In the genomic region with DNA sequence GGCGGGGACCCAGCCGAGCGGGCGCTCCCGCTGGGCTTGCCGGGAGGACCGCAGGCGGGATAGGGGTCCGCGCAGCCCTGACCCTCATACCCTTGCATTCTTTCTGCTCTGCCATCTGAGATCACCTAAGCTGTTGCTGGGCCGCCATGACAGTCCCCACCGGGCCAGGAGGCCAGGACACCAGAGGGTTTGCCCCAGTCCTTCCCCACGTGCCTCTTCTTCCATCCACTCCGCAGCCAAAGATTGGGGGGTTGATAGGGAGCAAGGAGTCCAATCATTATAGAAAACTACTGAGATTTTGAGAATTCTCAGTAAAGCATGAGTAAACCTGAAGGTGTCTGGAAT, we compare ENCODE assay signal across 8 cellular contexts. TPM values are rescaled to one million over a fixed set of nuclear protein-coding genes. Genes with fewer than 3 reads are reported as not detected.
DNase-seq lines count a peak whose midpoint lies in the region; ATAC-seq and TF ChIP-seq lines count a peak whose summit lies in the region.

No MANE protein-coding gene starts in this region.

- H2AFZ ChIP-seq in hepatocyte, result peak overlapping the region; percentile 75

- DNase-seq in SK-MEL-5 (ENCODE audit: low read depth, low spot score) (peak; percentile 23), hepatocyte (ENCODE audit: low spot score) (no peak), lower leg skin (ENCODE audit: low spot score in 2 of 2) (no peak), NCI-H526 treated with DMSO at 0.1 percent for 48 hours (lab: John Stamatoyannopoulos, UW) (no peak)
- DNase-seq in activated CD4-positive, alpha-beta T cell treated with anti-CD3 and anti-CD28 coated beads, Interleukin-2, amount 50 U/mL, for 48 hours, result no peak

- POLR2A ChIA-PET in HEK293 (lab: Yijun Ruan, JAX), result interaction anchor here (1.6 kb wide), 1 partner anchor 10 kb away, joined by 3 read pairs; no protein-coding TSS in a partner anchor

- no peaks in the 10 kb centered on the region for H3K79me2 ChIP-seq in hepatocyte

- H3K4me1 ChIP-seq in HEK293 (ENCODE audit: control insufficient read depth, insufficient read depth, low read length) (peaks cover 3% of the 10 kb centered on the region; the same call in 1 of the 2 replicates), hepatocyte (ENCODE audit: insufficient read depth) (no peaks in the 10 kb centered on the region), skeletal muscle satellite cell (ENCODE audit: control insufficient read depth, insufficient read depth, low read length) (peaks cover 30% of the 10 kb centered on the region)

- H3K27me3 ChIP-seq in hepatocyte (peaks cover 6% of the 10 kb centered on the region), skeletal muscle satellite cell (ENCODE audit: control insufficient read depth, insufficient read depth, low read length) (no peaks in the 10 kb centered on the region)

- CTCF ChIA-PET in HEK293 (lab: Yijun Ruan, JAX), result interaction anchor here (0.6 to 2.3 kb wide), 4 partner anchors 13 to 265 kb away, joined by 3 to 9 read pairs (median 4); no protein-coding TSS in a partner anchor

- no peak for TF ChIP-seq POLR2A in lower leg skin (IDR thresholded peaks at IDR 0.05)

- peak overlapping the region; percentile 66 for H3K4me3 ChIP-seq in HEK293 (ENCODE audit: low read depth, low read length)
- H3K4me3 ChIP-seq in hepatocyte, result peak overlapping the region; percentile 33
- peak overlapping the region; percentile 65 for H3K4me3 ChIP-seq in skeletal muscle satellite cell (ENCODE audit: low read length)
- no peak overlapping the region for H3K4me3 ChIP-seq in lower leg skin (ENCODE audit: low read depth, poor library complexity, severe bottlenecking)

- peak overlapping the region; percentile 92 for H3K4me2 ChIP-seq in hepatocyte
- H3K4me2 ChIP-seq in skeletal muscle satellite cell (ENCODE audit: low read length), result peak overlapping the region; percentile 84

- peak overlapping the region; percentile 79; the same call in 1 of the 2 replicates for H3K27ac ChIP-seq in HEK293 (ENCODE audit: extremely low read depth, low read depth, low read length)
- H3K27ac ChIP-seq in hepatocyte, result no peak overlapping the region

- 2% methylated on average over 14 of the region's 14 CpGs for WGBS in hepatocyte (ENCODE audit: low lambda C conversion rate, missing lambda C conversion rate)
- 6 to 8% methylated on average over 4 to 8 of the region's 14 CpGs for WGBS in lower leg skin, 2 donors

- no peaks in the 10 kb centered on the region for H4K20me1 ChIP-seq in hepatocyte (ENCODE audit: insufficient read depth, poor library complexity, severe bottlenecking)

- H3K9me3 ChIP-seq in HEK293 (ENCODE audit: control insufficient read depth, insufficient read depth, low read depth, low read length), result no peaks in the 10 kb centered on the region
- H3K9me3 ChIP-seq in hepatocyte (ENCODE audit: low read depth), result no peaks in the 10 kb centered on the region
- no peaks in the 10 kb centered on the region for H3K9me3 ChIP-seq in skeletal muscle satellite cell (replicated peaks; ENCODE audit: low read length)

- no peak for ATAC-seq in HG03196 (IDR thresholded peaks at IDR 0.05; ENCODE audit: unreplicated experiment)

- in situ Hi-C loops in SK-MEL-5 (cut with HindIII; ENCODE audit: low pct_unique_long_range_greater_than_20kb, low sequenced_read_pairs), result no loop called here

- peak overlapping the region; percentile 30 for H3K9ac ChIP-seq in skeletal muscle satellite cell (ENCODE audit: low read depth, low read length)

- H3K36me3 ChIP-seq in HEK293 (ENCODE audit: control insufficient read depth in 2 of 2, insufficient read depth in 1 of 2, low read length in 2 of 2) (no peaks in the 10 kb centered on the region), hepatocyte (replicated peaks; ENCODE audit: insufficient read depth, low read depth) (no peaks in the 10 kb centered on the region), skeletal muscle satellite cell (ENCODE audit: insufficient read depth, low read length) (no peaks in the 10 kb centered on the region)

- TF ChIP-seq CTCF in HEK293 (tag by site-specific recombination; IDR thresholded peaks at IDR 0.05), result no peak
- no peak for TF ChIP-seq CTCF in hepatocyte (IDR thresholded peaks at IDR 0.05; ENCODE audit: poor library complexity)
- no peak for TF ChIP-seq CTCF in lower leg skin (IDR thresholded peaks at IDR 0.05)

- H3K9me2 ChIP-seq in hepatocyte (replicated peaks; ENCODE audit: insufficient read depth), result no peaks in the 10 kb centered on the region

- intact Hi-C loops in lower leg skin (cut with DNase I; ENCODE audit: low total_unique reads), result no loop called here

TF ChIP-seq in HEK293, 187 proteins besides CTCF, POLR2A, EP300 and RAD21 (continues in another document):
- TF ChIP-seq, protein P1, sequence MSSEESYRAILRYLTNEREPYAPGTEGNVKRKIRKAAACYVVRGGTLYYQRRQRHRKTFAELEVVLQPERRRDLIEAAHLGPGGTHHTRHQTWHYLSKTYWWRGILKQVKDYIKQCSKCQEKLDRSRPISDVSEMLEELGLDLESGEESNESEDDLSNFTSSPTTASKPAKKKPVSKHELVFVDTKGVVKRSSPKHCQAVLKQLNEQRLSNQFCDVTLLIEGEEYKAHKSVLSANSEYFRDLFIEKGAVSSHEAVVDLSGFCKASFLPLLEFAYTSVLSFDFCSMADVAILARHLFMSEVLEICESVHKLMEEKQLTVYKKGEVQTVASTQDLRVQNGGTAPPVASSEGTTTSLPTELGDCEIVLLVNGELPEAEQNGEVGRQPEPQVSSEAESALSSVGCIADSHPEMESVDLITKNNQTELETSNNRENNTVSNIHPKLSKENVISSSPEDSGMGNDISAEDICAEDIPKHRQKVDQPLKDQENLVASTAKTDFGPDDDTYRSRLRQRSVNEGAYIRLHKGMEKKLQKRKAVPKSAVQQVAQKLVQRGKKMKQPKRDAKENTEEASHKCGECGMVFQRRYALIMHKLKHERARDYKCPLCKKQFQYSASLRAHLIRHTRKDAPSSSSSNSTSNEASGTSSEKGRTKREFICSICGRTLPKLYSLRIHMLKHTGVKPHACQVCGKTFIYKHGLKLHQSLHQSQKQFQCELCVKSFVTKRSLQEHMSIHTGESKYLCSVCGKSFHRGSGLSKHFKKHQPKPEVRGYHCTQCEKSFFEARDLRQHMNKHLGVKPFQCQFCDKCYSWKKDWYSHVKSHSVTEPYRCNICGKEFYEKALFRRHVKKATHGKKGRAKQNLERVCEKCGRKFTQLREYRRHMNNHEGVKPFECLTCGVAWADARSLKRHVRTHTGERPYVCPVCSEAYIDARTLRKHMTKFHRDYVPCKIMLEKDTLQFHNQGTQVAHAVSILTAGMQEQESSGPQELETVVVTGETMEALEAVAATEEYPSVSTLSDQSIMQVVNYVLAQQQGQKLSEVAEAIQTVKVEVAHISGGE (tag by site-specific recombination; conservative IDR thresholded peaks at IDR 0.05; ENCODE audit: low read depth), result no peak
- TF ChIP-seq ZNF121 (tag by site-specific recombination; IDR thresholded peaks at IDR 0.05), result no peak
- TF ChIP-seq OVOL3 (tag by site-specific recombination; IDR thresholded peaks at IDR 0.05), result no peak
- no peak for TF ChIP-seq ZNF157 (tag by site-specific recombination; IDR thresholded peaks at IDR 0.05)
- no peak for TF ChIP-seq ZNF660 (tag by site-specific recombination; IDR thresholded peaks at IDR 0.05)
- no peak for TF ChIP-seq ZBTB21 (tag by site-specific recombination; IDR thresholded peaks at IDR 0.05)
- TF ChIP-seq ZNF530 (tag by site-specific recombination; IDR thresholded peaks at IDR 0.05; ENCODE audit: low read depth), result no peak
- TF ChIP-seq, protein P2, sequence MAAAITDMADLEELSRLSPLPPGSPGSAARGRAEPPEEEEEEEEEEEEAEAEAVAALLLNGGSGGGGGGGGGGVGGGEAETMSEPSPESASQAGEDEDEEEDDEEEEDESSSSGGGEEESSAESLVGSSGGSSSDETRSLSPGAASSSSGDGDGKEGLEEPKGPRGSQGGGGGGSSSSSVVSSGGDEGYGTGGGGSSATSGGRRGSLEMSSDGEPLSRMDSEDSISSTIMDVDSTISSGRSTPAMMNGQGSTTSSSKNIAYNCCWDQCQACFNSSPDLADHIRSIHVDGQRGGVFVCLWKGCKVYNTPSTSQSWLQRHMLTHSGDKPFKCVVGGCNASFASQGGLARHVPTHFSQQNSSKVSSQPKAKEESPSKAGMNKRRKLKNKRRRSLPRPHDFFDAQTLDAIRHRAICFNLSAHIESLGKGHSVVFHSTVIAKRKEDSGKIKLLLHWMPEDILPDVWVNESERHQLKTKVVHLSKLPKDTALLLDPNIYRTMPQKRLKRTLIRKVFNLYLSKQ (tag by site-specific recombination; IDR thresholded peaks at IDR 0.05; ENCODE audit: borderline replicate concordance), result no peak
- no peak for TF ChIP-seq ZBTB20 (tag by site-specific recombination; IDR thresholded peaks at IDR 0.05)
- 0 out of 2 replicates have a peak, but pooled peaks have one; percentile 20 for TF ChIP-seq ZXDB (tag by site-specific recombination; IDR thresholded peaks at IDR 0.05)
- TF ChIP-seq ZNF677 (tag by site-specific recombination; IDR thresholded peaks at IDR 0.05), result no peak
- TF ChIP-seq ZNF585B (tag by site-specific recombination; IDR thresholded peaks at IDR 0.05), result no peak
- TF ChIP-seq, protein P3, sequence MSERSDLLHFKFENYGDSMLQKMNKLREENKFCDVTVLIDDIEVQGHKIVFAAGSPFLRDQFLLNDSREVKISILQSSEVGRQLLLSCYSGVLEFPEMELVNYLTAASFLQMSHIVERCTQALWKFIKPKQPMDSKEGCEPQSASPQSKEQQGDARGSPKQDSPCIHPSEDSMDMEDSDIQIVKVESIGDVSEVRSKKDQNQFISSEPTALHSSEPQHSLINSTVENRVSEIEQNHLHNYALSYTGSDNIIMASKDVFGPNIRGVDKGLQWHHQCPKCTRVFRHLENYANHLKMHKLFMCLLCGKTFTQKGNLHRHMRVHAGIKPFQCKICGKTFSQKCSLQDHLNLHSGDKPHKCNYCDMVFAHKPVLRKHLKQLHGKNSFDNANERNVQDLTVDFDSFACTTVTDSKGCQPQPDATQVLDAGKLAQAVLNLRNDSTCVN (tag by site-specific recombination; optimal IDR thresholded peaks at IDR 0.05), result peak; percentile 38
- TF ChIP-seq ZNF791 (tag by site-specific recombination; IDR thresholded peaks at IDR 0.05), result no peak
- 0 out of 2 replicates have a peak, but pooled peaks have one; percentile 43 for TF ChIP-seq YY1 (tag by site-specific recombination; IDR thresholded peaks at IDR 0.05)
- no peak for TF ChIP-seq FEZF1 (tag by site-specific recombination; IDR thresholded peaks at IDR 0.05)
- no peak for TF ChIP-seq ZBTB1 (tag by site-specific recombination; IDR thresholded peaks at IDR 0.05)
- TF ChIP-seq ZNF624 (tag by site-specific recombination; IDR thresholded peaks at IDR 0.05), result no peak
- TF ChIP-seq ZNF112 (tag by site-specific recombination; IDR thresholded peaks at IDR 0.05), result no peak

RNA-seq across cellular contexts. Expression of a gene that starts 0.5 kb away (rescaled TPM):
- total RNA-seq in SK-MEL-5 (2014; rRNA removed; shearing (Covaris generic)), result 4.1 and 4.5 TPM in 2 replicates
- 3.8 and 8.3 TPM in 2 replicates for polyA plus RNA-seq in SK-MEL-5 (2015; cell fraction: cytosol; rRNA removed)
- 30.5 and 36.3 TPM in 2 replicates for polyA plus RNA-seq in SK-MEL-5 (2015; cell fraction: nucleus; rRNA removed)
- 3.6 and 4.2 TPM in 2 replicates for total RNA-seq in hepatocyte
- polyA plus RNA-seq in hepatocyte, result 4.5 and 6.4 TPM in 2 replicates
- 4.6 and 5.6 TPM in 2 replicates for total RNA-seq in skeletal muscle satellite cell (2012; rRNA removed)
- 1 to 10 TPM in 3 of 4 donors, under 1 TPM in 1; 0.13 to 7.5 (median 4.6) TPM for total RNA-seq in lower leg skin
